ENCODE assay signal across 26 cellular contexts in genomic region chr1:15380606-15381508, GRCh38. TPM values are rescaled to one million over a fixed set of nuclear protein-coding genes. Genes with fewer than 3 reads are reported as not detected.
"Had no signal": no experiment of that assay in that cellular context is flagged by ENCODE, and none has a peak within 500 bp of the region (broad histone marks: within the 10 kb centered on the region; RNA-seq: fewer than 3 reads in every experiment).

No MANE protein-coding gene starts in this region.

- H3K4me1 ChIP-seq: pancreas, prostate gland, suprapubic skin, tibial artery had no signal

- H3K4me3 ChIP-seq: hepatocyte, left ventricle myocardium inferior, lung, pancreas, prostate gland, sigmoid colon, spleen, suprapubic skin, thoracic aorta, tibial artery, vagina had no signal

- H3K27me3 ChIP-seq: pancreas, sigmoid colon, suprapubic skin, tibial artery, vagina had no signal

- H3K4me2 ChIP-seq: hepatocyte had no signal

- FAIRE-seq: pancreas, small intestine had no signal

- H3K27ac ChIP-seq: hepatocyte, left ventricle myocardium inferior, pancreas, prostate gland, sigmoid colon, spleen, suprapubic skin, thoracic aorta, tibial artery, vagina had no signal

- ATAC-seq: naive thymus-derived CD4-positive, alpha-beta T cell; natural killer cell treated with Interleukin-12 subunit alpha and Interleukin-12 subunit beta and Interleukin-15 and Interleukin-18, amount 100 ng/mL, for 72 hours; right cardiac atrium; stimulated activated effector memory CD8-positive, alpha-beta T cell treated with anti-CD3 and anti-CD28 coated beads, Interleukin-12 subunit alpha, Interleukin-12 subunit beta, amount 100 ng/mL, for 72 hours had no signal

- H3K9me3 ChIP-seq: left ventricle myocardium inferior, pancreas, prostate gland, sigmoid colon, spleen, suprapubic skin, thoracic aorta, tibial artery, vagina had no signal

- H3K79me2 ChIP-seq: hepatocyte had no signal

- DNase-seq: islet precursor cell; left ventricle myocardium inferior; mesendoderm; naive thymus-derived CD4-positive, alpha-beta T cell; nucleus accumbens; pancreas; retina; right cardiac atrium; sigmoid colon; small intestine; spleen; stimulated activated CD4-positive, alpha-beta T cell treated with anti-CD3 and anti-CD28 coated beads, Interleukin-4, amount 100 ng/mL, for 24 hours; stimulated activated naive CD4-positive, alpha-beta T cell; tibial artery had no signal

- H3K36me3 ChIP-seq: left ventricle myocardium inferior, pancreas, prostate gland, sigmoid colon, spleen, suprapubic skin, thoracic aorta, tibial artery, vagina had no signal

- H2AFZ ChIP-seq: hepatocyte had no signal

RNA-seq across cellular contexts. Expression of gene CTRC, which starts 57.4 kb away (rescaled TPM):
- total RNA-seq: hepatocyte, kidney epithelial cell, left ventricle myocardium inferior, lower leg skin, osteoblast, prostate gland, sigmoid colon, ureter, vagina had no signal
- polyA plus RNA-seq: naive thymus-derived CD4-positive, alpha-beta T cell; right cardiac atrium had no signal
